6 cellular contexts compared by ENCODE assay signal in genomic region chr17:36640346-36640745, GRCh38.
"Had no signal": no experiment of that assay in that cellular context is flagged by ENCODE, and none has a peak within 500 bp of the region (broad histone marks: within the 10 kb centered on the region; RNA-seq: fewer than 3 reads in every experiment).

No MANE protein-coding gene starts in this region.

- H3K36me3 ChIP-seq: HAP-1 had no signal

- ATAC-seq: HCT116, HepG2 had no signal

- H3K4me1 ChIP-seq: HAP-1 had no signal

- H3K4me3 Mint-ChIP-seq: IgD-negative memory B cell had no signal

- DNase-seq: GOT3 had no signal

- H3K9me3 Mint-ChIP-seq: IgD-negative memory B cell had no signal

- H3K9me3 ChIP-seq: HAP-1 had no signal

- H3K27ac ChIP-seq: HL-60 had no signal

- H3K4me3 ChIP-seq: HAP-1 had no signal
